20 cellular contexts compared by ENCODE assay signal in the genomic region with DNA sequence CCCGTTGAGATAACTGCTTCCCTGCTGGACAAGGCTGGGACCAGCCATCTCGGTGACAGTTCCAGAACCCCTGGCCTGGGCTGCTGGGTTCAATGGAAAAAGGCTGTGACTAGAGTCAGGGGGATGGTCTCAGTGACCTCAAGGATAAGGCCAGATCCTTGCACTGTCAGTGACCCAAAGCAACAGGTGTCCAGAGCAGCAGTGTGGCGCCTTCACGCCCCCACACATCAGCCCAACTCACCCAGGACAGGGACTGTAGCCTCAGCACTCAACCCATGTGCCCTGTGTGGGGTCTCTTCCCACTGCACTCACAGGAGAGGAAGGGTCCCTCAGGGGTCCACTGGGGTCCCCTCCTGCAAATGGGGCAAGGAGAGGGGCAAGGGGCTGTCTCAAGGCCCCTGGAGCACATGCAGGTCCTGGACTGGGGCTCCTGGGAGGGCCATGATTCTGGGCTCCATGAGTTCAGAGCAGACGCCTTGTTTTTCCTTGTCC. TPM values are rescaled to one million over a fixed set of nuclear protein-coding genes. Genes with fewer than 3 reads are reported as not detected.
DNase-seq lines count a peak whose midpoint lies in the region; ATAC-seq, FAIRE-seq and TF ChIP-seq lines count a peak whose summit lies in the region.
"Had no signal": no experiment of that assay in that cellular context is flagged by ENCODE, and none has a peak within 500 bp of the region (broad histone marks: within the 10 kb centered on the region; RNA-seq: fewer than 3 reads in every experiment).

No MANE protein-coding gene starts in this region.

- TF ChIP-seq CTCF in PC-3 (conservative IDR thresholded peaks at IDR 0.05; ENCODE audit: low read depth, low read length) (no peak), keratinocyte (optimal IDR thresholded peaks at IDR 0.05 in 1 of 3, IDR thresholded peaks at IDR 0.05 in 1 of 3, conservative IDR thresholded peaks at IDR 0.05 in 1 of 3; ENCODE audit: extremely low read depth in 1 of 3, insufficient read depth in 2 of 3, low read length in 3 of 3) (no peak)

- H3K9ac ChIP-seq in PC-3 (ENCODE audit: low read length) (peak overlapping the region; percentile 87), keratinocyte (ENCODE audit: control insufficient read depth, extremely low read depth, insufficient read depth, low read length) (peak overlapping the region; percentile 62)

- H3K9me2 ChIP-seq in PC-3 (replicated peaks; ENCODE audit: low read length), result no peaks in the 10 kb centered on the region

- H3K79me2 ChIP-seq in PC-3 (ENCODE audit: low read length), result no peaks in the 10 kb centered on the region
- no peaks in the 10 kb centered on the region for H3K79me2 ChIP-seq in keratinocyte (ENCODE audit: control insufficient read depth, insufficient read depth, low read length)

- H3K9me3 ChIP-seq in PC-3 (ENCODE audit: low read length), result no peaks in the 10 kb centered on the region
- H3K9me3 ChIP-seq in keratinocyte (ENCODE audit: control insufficient read depth, low read depth, low read length), result no peaks in the 10 kb centered on the region
- no peaks in the 10 kb centered on the region for H3K9me3 ChIP-seq in small intestine (ENCODE audit: control insufficient read depth, low read depth)
- H3K9me3 ChIP-seq: SJCRH30 had no signal

- no peaks in the 10 kb centered on the region for H3K9me3 Mint-ChIP-seq in activated CD8-positive, alpha-beta memory T cell treated with anti-CD3 and anti-CD28 coated beads, Interleukin-2, amount 10 ng/mL, durations not matched to agents 7 days and 5 days (ENCODE audit: low read depth)
- H3K9me3 Mint-ChIP-seq: activated naive CD4-positive, alpha-beta T cell treated with anti-CD3 and anti-CD28 coated beads, Interleukin-2, amount 50 U/mL, for 24 hours had no signal

- H3K36me3 Mint-ChIP-seq in activated CD8-positive, alpha-beta memory T cell treated with anti-CD3 and anti-CD28 coated beads, Interleukin-2, amount 10 ng/mL, durations not matched to agents 7 days and 5 days, result no peaks in the 10 kb centered on the region
- H3K36me3 Mint-ChIP-seq: activated naive CD4-positive, alpha-beta T cell treated with anti-CD3 and anti-CD28 coated beads, Interleukin-2, amount 50 U/mL, for 24 hours; naive thymus-derived CD4-positive, alpha-beta T cell had no signal

- dilution Hi-C loops in keratinocyte (cut with MboI; ENCODE audit: extremely low pct_ligation_motif_present, low sequenced_read_pairs), result no loop called here

- no peaks in the 10 kb centered on the region for H3F3A ChIP-seq in PC-3 (ENCODE audit: low read length, unreplicated experiment)

- no peak overlapping the region for H3K27ac Mint-ChIP-seq in activated CD8-positive, alpha-beta memory T cell treated with anti-CD3 and anti-CD28 coated beads, Interleukin-2, amount 10 ng/mL, durations not matched to agents 7 days and 5 days
- H3K27ac Mint-ChIP-seq: activated CD4-positive, alpha-beta T cell treated with anti-CD3 and anti-CD28 coated beads for 36 hours had no signal

- ATAC-seq in PC-3, result no peak
- no peak for ATAC-seq in activated CD8-positive, alpha-beta memory T cell treated with anti-CD3 and anti-CD28 coated beads, Interleukin-2, amount 10 ng/mL, durations not matched to agents 7 days and 5 days
- ATAC-seq: activated CD4-positive, alpha-beta T cell treated with anti-CD3 and anti-CD28 coated beads for 36 hours; naive thymus-derived CD4-positive, alpha-beta T cell had no signal

- no peaks in the 10 kb centered on the region for H4K20me1 ChIP-seq in PC-3 (ENCODE audit: low read length)
- H4K20me1 ChIP-seq in keratinocyte (ENCODE audit: control insufficient read depth, extremely low read depth, insufficient read depth, low read length), result no peaks in the 10 kb centered on the region

- H3K4me2 ChIP-seq in PC-3 (ENCODE audit: low read length) (peak overlapping the region; percentile 52), keratinocyte (ENCODE audit: control insufficient read depth, extremely low read depth, insufficient read depth, low read depth, low read length) (peak overlapping the region; percentile 70)

- POLR2A ChIA-PET in PC-3 (lab: Charles Lee; ENCODE audit: unreplicated experiment), result no interaction called here

- intact Hi-C loops in PC-3 (cut with micrococcal nuclease), result no loop called here

- no peaks in the 10 kb centered on the region for H3K9me1 ChIP-seq in keratinocyte (ENCODE audit: control insufficient read depth, extremely low read depth, insufficient read depth, low read length)

- H2AFZ ChIP-seq in PC-3 (ENCODE audit: low read length) (no peak overlapping the region), keratinocyte (ENCODE audit: control insufficient read depth, low read length) (no peak overlapping the region)

- H3K36me3 ChIP-seq in PC-3 (ENCODE audit: low read depth, low read length) (no peaks in the 10 kb centered on the region), keratinocyte (ENCODE audit: control insufficient read depth in 2 of 2, extremely low read depth in 1 of 2, insufficient read depth in 2 of 2, low read length in 2 of 2) (no peaks in the 10 kb centered on the region), small intestine (ENCODE audit: control insufficient read depth in 2 of 2, insufficient read depth in 2 of 2, low read length in 2 of 2) (no peaks in the 10 kb centered on the region)
- H3K36me3 ChIP-seq: brain microvascular endothelial cell, SJCRH30 had no signal

- no peaks in the 10 kb centered on the region for H3K27me3 Mint-ChIP-seq in activated CD8-positive, alpha-beta memory T cell treated with anti-CD3 and anti-CD28 coated beads, Interleukin-2, amount 10 ng/mL, durations not matched to agents 7 days and 5 days
- H3K27me3 Mint-ChIP-seq: activated CD4-positive, alpha-beta T cell treated with anti-CD3 and anti-CD28 coated beads for 36 hours; activated naive CD4-positive, alpha-beta T cell treated with anti-CD3 and anti-CD28 coated beads, Interleukin-2, amount 50 U/mL, for 24 hours had no signal

- CTCF ChIA-PET in PC-3 (lab: Charles Lee), result no interaction called here
- CTCF ChIA-PET in activated CD8-positive, alpha-beta memory T cell treated with anti-CD3 and anti-CD28 coated beads, Interleukin-2, amount 10 ng/mL, durations not matched to agents 7 days and 5 days (lab: Charles Lee), result interaction anchor here (1.0 kb wide), 1 partner anchor 31 kb away, joined by 3 read pairs; no protein-coding TSS in a partner anchor

- H3K4me3 Mint-ChIP-seq in activated CD8-positive, alpha-beta memory T cell treated with anti-CD3 and anti-CD28 coated beads, Interleukin-2, amount 10 ng/mL, durations not matched to agents 7 days and 5 days, result no peak overlapping the region
- H3K4me3 Mint-ChIP-seq: activated CD4-positive, alpha-beta T cell treated with anti-CD3 and anti-CD28 coated beads for 36 hours; activated naive CD4-positive, alpha-beta T cell treated with anti-CD3 and anti-CD28 coated beads, Interleukin-2, amount 50 U/mL, for 24 hours; naive thymus-derived CD4-positive, alpha-beta T cell had no signal

- H3K27me3 ChIP-seq in PC-3 (ENCODE audit: low read length) (no peaks in the 10 kb centered on the region), keratinocyte (ENCODE audit: control insufficient read depth, extremely low read depth, insufficient read depth, low read length) (no peaks in the 10 kb centered on the region), small intestine (ENCODE audit: control insufficient read depth in 2 of 2, insufficient read depth in 2 of 2, low read length in 2 of 2) (no peaks in the 10 kb centered on the region)
- H3K27me3 ChIP-seq: brain microvascular endothelial cell had no signal

- no peak for DNase-seq in PC-3
- DNase-seq in keratinocyte (ENCODE audit: low read depth, low spot score), result no peak
- no peak for DNase-seq in small intestine
- no peak for DNase-seq in NCI-H524 treated with DMSO at 0.1 percent for 48 hours (lab: John Stamatoyannopoulos, UW)
- DNase-seq in stimulated activated CD4-positive, alpha-beta T cell treated with anti-CD3 and anti-CD28 coated beads, Interleukin-4, amount 100 ng/mL, for 4 hours, result no peak
- DNase-seq in activated CD8-positive, alpha-beta memory T cell treated with anti-CD3 and anti-CD28 coated beads, Interleukin-2, amount 10 ng/mL, durations not matched to agents 7 days and 5 days, result no peak
- DNase-seq: activated CD4-positive, alpha-beta T cell treated with anti-CD3 and anti-CD28 coated beads for 36 hours; AML-193; brain microvascular endothelial cell; GF-D8; hippocampal formation; Kasumi-1; naive thymus-derived CD4-positive, alpha-beta T cell; NCI-H1417 treated with DMSO at 0.1 percent for 48 hours; SJCRH30; stimulated activated CD4-positive, alpha-beta T cell treated with anti-CD3 and anti-CD28 coated beads, Interleukin-4, amount 100 ng/mL, for 1 hour; T-helper 9 cell had no signal

- H3K4me1 ChIP-seq in PC-3 (ENCODE audit: insufficient read depth, low read length), result peaks cover 56% of the 10 kb centered on the region
- peaks cover 52% of the 10 kb centered on the region for H3K4me1 ChIP-seq in keratinocyte (ENCODE audit: control insufficient read depth, extremely low read depth, insufficient read depth, low read length)
- H3K4me1 ChIP-seq in small intestine (ENCODE audit: control insufficient read depth in 2 of 2, insufficient read depth in 1 of 2, low read depth in 1 of 2, low read length in 1 of 2), result peaks cover 0 to 4% of the 10 kb centered on the region in 2 donors
- H3K4me1 ChIP-seq: SJCRH30 had no signal

- TSS peak; percentile 75 for BruUV-seq in PC-3 (replicated peaks; lab: Mats Ljungman, UMichigan)

- no peak for FAIRE-seq in keratinocyte (lab: Jason Lieb, UNC)
- FAIRE-seq in small intestine (lab: Jason Lieb, UNC), result no peak
- FAIRE-seq: urothelium cell line had no signal

- H3K27ac ChIP-seq in PC-3 (ENCODE audit: low read length) (peak overlapping the region; percentile 98), keratinocyte (ENCODE audit: control insufficient read depth, insufficient read depth, low read length) (peak overlapping the region; percentile 70), small intestine (ENCODE audit: low read depth in 1 of 2, low read length in 1 of 2) (peak overlapping the region; percentile 18 to 97)
- H3K27ac ChIP-seq: brain microvascular endothelial cell, SJCRH30 had no signal

- H3K4me3 ChIP-seq in PC-3 (ENCODE audit: low read length), result no peak overlapping the region
- peak overlapping the region in 1 of 3 experiments; percentile 52 for H3K4me3 ChIP-seq in keratinocyte (ENCODE audit: control insufficient read depth in 2 of 3, extremely low read depth in 1 of 3, insufficient read depth in 2 of 3, low read depth in 1 of 3, low read length in 3 of 3)
- H3K4me3 ChIP-seq in small intestine (ENCODE audit: low read depth in 1 of 2, low read length in 2 of 2), result no peak overlapping the region
- H3K4me3 ChIP-seq: SJCRH30 had no signal

- 75 to 78% (median 75%) methylated on average over 5 of the region's 5 CpGs for WGBS in small intestine, 3 donors

- H3K4me1 Mint-ChIP-seq in activated CD8-positive, alpha-beta memory T cell treated with anti-CD3 and anti-CD28 coated beads, Interleukin-2, amount 10 ng/mL, durations not matched to agents 7 days and 5 days, result peaks cover 2% of the 10 kb centered on the region
- H3K4me1 Mint-ChIP-seq: activated CD4-positive, alpha-beta T cell treated with anti-CD3 and anti-CD28 coated beads for 36 hours had no signal

RNA-seq across cellular contexts. Expression of gene LCN2, which starts 0.7 kb away (rescaled TPM):
- 153 and 154 TPM in 2 replicates for total RNA-seq in PC-3 (2014; rRNA removed)
- 28.9 to 77.4 TPM (median 67.4 TPM) in 3 replicates for polyA plus RNA-seq in keratinocyte
- 191 TPM for polyA plus RNA-seq in keratinocyte (2011; ENCODE audit: low read depth)
- polyA plus RNA-seq in keratinocyte (2011; cell fraction: cytosol; rRNA removed), result 131 and 203 TPM in 2 replicates
- 209 and 300 TPM in 2 replicates for polyA plus RNA-seq in keratinocyte (2011; cell fraction: nucleus; rRNA removed)
- 59.4 and 461 TPM in 2 replicates for polyA plus RNA-seq in keratinocyte (2012; ENCODE audit: low replicate concordance)
- polyA minus RNA-seq in keratinocyte, result 24.6 to 108 TPM (median 50.3 TPM) in 3 replicates
- 101 TPM for polyA minus RNA-seq in keratinocyte (2011; cell fraction: cytosol; rRNA and poly(A)+ RNA removed)
- polyA minus RNA-seq in keratinocyte (2011; cell fraction: nucleus; rRNA and poly(A)+ RNA removed), result 71.9 and 103 TPM in 2 replicates
- polyA plus RNA-seq in small intestine, result 100 to 1,000 TPM in 1 of 3 donors, 1 to 10 TPM in 2; 1.6 to 582 (median 5.4) TPM
- not detected for total RNA-seq in activated CD8-positive, alpha-beta memory T cell treated with anti-CD3 and anti-CD28 coated beads, Interleukin-2, amount 10 ng/mL, durations not matched to agents 7 days and 5 days
- total RNA-seq: activated CD4-positive, alpha-beta T cell treated with anti-CD3 and anti-CD28 coated beads for 36 hours; naive thymus-derived CD4-positive, alpha-beta T cell; right cardiac atrium; SJCRH30 had no signal
- polyA plus RNA-seq: naive thymus-derived CD4-positive, alpha-beta T cell had no signal

RNA-seq across cellular contexts. Expression of gene BBLN, which starts 11.5 kb away (rescaled TPM):
- total RNA-seq in PC-3 (2014; rRNA removed), result 158 and 171 TPM in 2 replicates
- 35.9 to 89.0 TPM (median 50.9 TPM) in 3 replicates for polyA plus RNA-seq in keratinocyte
- polyA plus RNA-seq in keratinocyte (2011; ENCODE audit: low read depth), result 10.4 TPM
- polyA plus RNA-seq in keratinocyte (2011; cell fraction: cytosol; rRNA removed), result 52.8 and 158 TPM in 2 replicates
- polyA plus RNA-seq in keratinocyte (2011; cell fraction: nucleus; rRNA removed), result 24.0 and 27.2 TPM in 2 replicates
- polyA plus RNA-seq in keratinocyte (2012; ENCODE audit: low replicate concordance), result 69.5 and 195 TPM in 2 replicates
- 8.2 to 24.0 TPM (median 11.0 TPM) in 3 replicates for polyA minus RNA-seq in keratinocyte
- polyA minus RNA-seq in keratinocyte (2011; cell fraction: cytosol; rRNA and poly(A)+ RNA removed), result 158 TPM
- polyA minus RNA-seq in keratinocyte (2011; cell fraction: nucleus; rRNA and poly(A)+ RNA removed), result 15.7 and 17.5 TPM in 2 replicates
- 100 to 1,000 TPM in 1 of 3 donors, 10 to 100 TPM in 2; 45.4 to 111 (median 83.8) TPM for polyA plus RNA-seq in small intestine
- 10 to 100 TPM; 85.1 to 85.3 TPM for total RNA-seq in activated CD8-positive, alpha-beta memory T cell treated with anti-CD3 and anti-CD28 coated beads, Interleukin-2, amount 10 ng/mL, durations not matched to agents 7 days and 5 days

RNA-seq across cellular contexts. Expression of gene PTGES2, which starts 21.0 kb away (rescaled TPM):
- 250 and 258 TPM in 2 replicates for total RNA-seq in PC-3 (2014; rRNA removed)
- 61.3 to 71.3 TPM (median 68.7 TPM) in 3 replicates for polyA plus RNA-seq in keratinocyte
- polyA plus RNA-seq in keratinocyte (2011; ENCODE audit: low read depth), result 12.9 TPM
- 40.6 and 68.8 TPM in 2 replicates for polyA plus RNA-seq in keratinocyte (2011; cell fraction: cytosol; rRNA removed)
- polyA plus RNA-seq in keratinocyte (2011; cell fraction: nucleus; rRNA removed), result 71.2 and 78.4 TPM in 2 replicates
- polyA plus RNA-seq in keratinocyte (2012; ENCODE audit: low replicate concordance), result 26.6 and 60.0 TPM in 2 replicates
- polyA minus RNA-seq in keratinocyte, result 48.2 to 64.8 TPM (median 49.7 TPM) in 3 replicates
- 79.8 TPM for polyA minus RNA-seq in keratinocyte (2011; cell fraction: cytosol; rRNA and poly(A)+ RNA removed)
- 30.1 and 30.7 TPM in 2 replicates for polyA minus RNA-seq in keratinocyte (2011; cell fraction: nucleus; rRNA and poly(A)+ RNA removed)
- polyA plus RNA-seq in small intestine, result 10 to 100 TPM; 68.2 to 99.7 (median 83.8) TPM
- 10 to 100 TPM; 51.0 to 56.4 TPM for total RNA-seq in activated CD8-positive, alpha-beta memory T cell treated with anti-CD3 and anti-CD28 coated beads, Interleukin-2, amount 10 ng/mL, durations not matched to agents 7 days and 5 days

RNA-seq across cellular contexts. Expression of gene CIZ1, which starts 42.8 kb away (rescaled TPM):
- total RNA-seq in PC-3 (2014; rRNA removed), result 46.1 and 67.7 TPM in 2 replicates
- polyA plus RNA-seq in keratinocyte, result 23.5 to 30.9 TPM (median 28.1 TPM) in 3 replicates
- polyA plus RNA-seq in keratinocyte (2011; ENCODE audit: low read depth), result 102 TPM
- polyA plus RNA-seq in keratinocyte (2011; cell fraction: cytosol; rRNA removed), result 24.6 and 44.2 TPM in 2 replicates
- polyA plus RNA-seq in keratinocyte (2011; cell fraction: nucleus; rRNA removed), result 61.0 and 78.9 TPM in 2 replicates
- 68.4 and 90.5 TPM in 2 replicates for polyA plus RNA-seq in keratinocyte (2012; ENCODE audit: low replicate concordance)
- 47.5 to 170 TPM (median 51.2 TPM) in 3 replicates for polyA minus RNA-seq in keratinocyte
- 52.4 TPM for polyA minus RNA-seq in keratinocyte (2011; cell fraction: cytosol; rRNA and poly(A)+ RNA removed)
- 21.5 and 21.9 TPM in 2 replicates for polyA minus RNA-seq in keratinocyte (2011; cell fraction: nucleus; rRNA and poly(A)+ RNA removed)
- polyA plus RNA-seq in small intestine, result 10 to 100 TPM; 44.5 to 48.6 (median 47.0) TPM
- 100 to 1,000 TPM; 140 to 153 TPM for total RNA-seq in activated CD8-positive, alpha-beta memory T cell treated with anti-CD3 and anti-CD28 coated beads, Interleukin-2, amount 10 ng/mL, durations not matched to agents 7 days and 5 days

RNA-seq across cellular contexts. Expression of gene DNM1, which starts 54.6 kb away (rescaled TPM):
- total RNA-seq in PC-3 (2014; rRNA removed), result 24.1 and 36.4 TPM in 2 replicates
- polyA plus RNA-seq in keratinocyte, result 0.25 to 0.34 TPM (median 0.31 TPM) in 3 replicates
- 1.6 TPM for polyA plus RNA-seq in keratinocyte (2011; ENCODE audit: low read depth)
- 0.06 and 0.13 TPM in 2 replicates for polyA plus RNA-seq in keratinocyte (2011; cell fraction: cytosol; rRNA removed)
- polyA plus RNA-seq in keratinocyte (2011; cell fraction: nucleus; rRNA removed), result 1.1 and 2.1 TPM in 2 replicates
- polyA plus RNA-seq in keratinocyte (2012; ENCODE audit: low replicate concordance), result 0.60 and 1.5 TPM in 2 replicates
- 0.59 to 0.96 TPM (median 0.64 TPM) in 3 replicates for polyA minus RNA-seq in keratinocyte
- polyA minus RNA-seq in keratinocyte (2011; cell fraction: cytosol; rRNA and poly(A)+ RNA removed), result 0.38 TPM
- polyA minus RNA-seq in keratinocyte (2011; cell fraction: nucleus; rRNA and poly(A)+ RNA removed), result 0.53 and 0.93 TPM in 2 replicates
- 1 to 10 TPM in 1 of 3 donors, under 1 TPM in 2; 0.45 to 6.5 (median 0.81) TPM for polyA plus RNA-seq in small intestine
- under 1 TPM; 0.40 to 0.79 TPM for total RNA-seq in activated CD8-positive, alpha-beta memory T cell treated with anti-CD3 and anti-CD28 coated beads, Interleukin-2, amount 10 ng/mL, durations not matched to agents 7 days and 5 days

Comparison
In these comparisons a context has a peak if more than half of its experiments do, and no peak if none do; other contexts are left out.
1. RNA of gene LCN2, which starts 0.7 kb away (total RNA-seq): 153 to 154 TPM in PC-3; not detected in activated CD8-positive, alpha-beta memory T cell treated with anti-CD3 and anti-CD28 coated beads, Interleukin-2, amount 10 ng/mL, durations not matched to agents 7 days and 5 days; every median in the first group is over 100 times any median in the second.
2. Peak in every context shown above with its lines, with median percentiles within 50 percentile points of each other: H3K27ac ChIP-seq.